In the genomic region with DNA sequence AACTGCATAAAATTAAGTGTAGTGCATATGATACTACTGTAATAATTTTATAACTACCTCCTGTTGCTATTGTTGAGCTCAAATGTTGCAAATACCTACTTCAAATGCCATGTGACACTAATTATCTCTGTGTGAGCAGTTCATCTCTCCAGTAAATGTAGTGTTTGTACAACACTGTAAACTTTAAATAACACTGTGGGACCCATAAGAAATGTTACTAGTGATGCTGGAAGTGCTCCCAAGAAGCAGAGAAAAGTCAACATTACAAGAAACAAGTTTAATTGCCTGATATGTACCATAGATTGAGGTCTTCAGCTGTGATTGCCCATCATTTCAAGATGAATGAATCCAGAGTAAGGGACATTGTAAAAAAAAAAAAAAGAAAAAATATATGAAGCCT, we compare ENCODE assay signal across 29 cellular contexts.
"Had no signal": no experiment of that assay in that cellular context is flagged by ENCODE, and none has a peak within 500 bp of the region (broad histone marks: within the 10 kb centered on the region; RNA-seq: fewer than 3 reads in every experiment).

No MANE protein-coding gene starts in this region.

- H3K36me3 ChIP-seq: heart right ventricle, ovary, sigmoid colon, thyroid gland had no signal

- H3K27me3 ChIP-seq: esophagus squamous epithelium, heart right ventricle, left lung, ovary, sigmoid colon, stomach, thyroid gland, vagina had no signal

- H3K27ac ChIP-seq: esophagus squamous epithelium, left lung, ovary, psoas muscle, sigmoid colon, stomach, thyroid gland, vagina had no signal

- H3K27me3 Mint-ChIP-seq: dendritic cell treated with granulocyte-macrophage colony-stimulating factor and Interleukin-4, amounts not matched to agents 40 ng/mL and 50 ng/mL, for 4 days; naive B cell had no signal

- ATAC-seq: heart right ventricle; left cardiac atrium; left lung; mucosa of descending colon; psoas muscle; right cardiac atrium; stimulated activated effector memory CD8-positive, alpha-beta T cell treated with anti-CD3 and anti-CD28 coated beads, Interleukin-12 subunit alpha, Interleukin-12 subunit beta, amount 100 ng/mL, for 72 hours had no signal

- H3K27ac Mint-ChIP-seq: dendritic cell treated with granulocyte-macrophage colony-stimulating factor and Interleukin-4, amounts not matched to agents 40 ng/mL and 50 ng/mL, for 4 days; mesothelial cell of epicardium; stimulated activated effector memory CD8-positive, alpha-beta T cell treated with anti-CD3 and anti-CD28 coated beads, Interleukin-12 subunit alpha, Interleukin-12 subunit beta, amount 100 ng/mL, for 72 hours had no signal

- H3K9me3 ChIP-seq: left lung, mucosa of descending colon, ovary, psoas muscle, sigmoid colon, thyroid gland, vagina had no signal

- H3K4me3 Mint-ChIP-seq: dendritic cell treated with granulocyte-macrophage colony-stimulating factor and Interleukin-4, amounts not matched to agents 40 ng/mL and 50 ng/mL, for 4 days; mesothelial cell of epicardium; naive B cell; stimulated activated effector memory CD8-positive, alpha-beta T cell treated with anti-CD3 and anti-CD28 coated beads, Interleukin-12 subunit alpha, Interleukin-12 subunit beta, amount 100 ng/mL, for 72 hours had no signal

- H3K9me3 Mint-ChIP-seq: stimulated activated effector memory CD8-positive, alpha-beta T cell treated with anti-CD3 and anti-CD28 coated beads, Interleukin-12 subunit alpha, Interleukin-12 subunit beta, amount 100 ng/mL, for 72 hours had no signal

- DNase-seq: effector memory CD4-positive, alpha-beta T cell; esophagus squamous epithelium; foreskin melanocyte; glutamatergic neuron; heart right ventricle; hippocampal formation; left cardiac atrium; left lung; mesenchymal stem cell; mucosa of descending colon; naive B cell; occipital lobe; ovary; posterior cingulate gyrus; psoas muscle; right cardiac atrium; sigmoid colon; stimulated activated CD4-positive, alpha-beta T cell treated with anti-CD3 and anti-CD28 coated beads, Interleukin-2, amount 100 ng/mL, for 24 hours; stimulated activated CD4-positive, alpha-beta T cell treated with anti-CD3 and anti-CD28 coated beads, Interleukin-4, amount 100 ng/mL, for 24 hours; stimulated activated naive CD4-positive, alpha-beta T cell treated with Interleukin-2 at 50 U/mL for 16 hours; stomach; thyroid gland; trophoblast cell had no signal

- H3K4me3 ChIP-seq: esophagus squamous epithelium, heart right ventricle, left lung, mucosa of descending colon, ovary, psoas muscle, sigmoid colon, stomach, thyroid gland, vagina had no signal

- FAIRE-seq: endometrium, islet of Langerhans had no signal

- H3K4me1 ChIP-seq: left lung, thyroid gland had no signal
